ENCODE assay signal across 17 cellular contexts in the genomic region with DNA sequence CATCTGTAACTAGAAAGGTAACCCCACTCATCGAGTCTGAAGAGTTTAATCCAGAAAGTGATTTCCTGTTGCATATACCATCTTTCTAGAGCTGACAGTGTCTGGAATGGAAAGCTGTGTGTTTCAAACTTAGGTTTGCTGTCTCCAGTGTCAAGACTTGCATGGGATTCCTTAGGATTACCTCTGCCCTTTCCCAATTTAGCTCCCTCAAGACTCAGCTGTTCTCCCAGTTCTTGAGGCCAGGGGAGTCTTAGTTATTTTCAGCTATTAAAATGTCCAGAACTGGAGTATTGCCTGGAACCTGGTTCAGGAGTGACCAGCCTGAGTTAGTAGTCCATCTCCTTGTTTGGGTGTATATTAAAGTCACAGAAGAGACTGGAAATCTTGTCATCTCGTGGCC. TPM values are rescaled to one million over a fixed set of nuclear protein-coding genes. Genes with fewer than 3 reads are reported as not detected.
DNase-seq lines count a peak whose midpoint lies in the region; ATAC-seq and TF ChIP-seq lines count a peak whose summit lies in the region.
"Had no signal": no experiment of that assay in that cellular context is flagged by ENCODE, and none has a peak within 500 bp of the region (broad histone marks: within the 10 kb centered on the region; RNA-seq: fewer than 3 reads in every experiment).

No MANE protein-coding gene starts in this region.

- peaks cover 54 to 58% (median 56%) of the 10 kb centered on the region in 10 experiments for H3K4me1 ChIP-seq in BLaER1 treated with 17β-estradiol and CSF1 and Interleukin-3, amounts not matched to agents 10 nM and 100 nM
- no peaks in the 10 kb centered on the region for H3K4me1 ChIP-seq in CD8-positive, alpha-beta T cell (ENCODE audit: insufficient read depth, low read length)
- peaks cover 6% of the 10 kb centered on the region for H3K4me1 ChIP-seq in psoas muscle

- no peaks in the 10 kb centered on the region for H3K9me3 ChIP-seq in BLaER1 treated with 17β-estradiol and CSF1 and Interleukin-3, amounts not matched to agents 10 nM and 100 nM (replicated peaks in 1 of 11)
- H3K9me3 ChIP-seq in CD8-positive, alpha-beta T cell (ENCODE audit: low read length): no peaks in the 10 kb centered on the region
- no peaks in the 10 kb centered on the region for H3K9me3 ChIP-seq in psoas muscle
- H3K9me3 ChIP-seq: HAP-1 had no signal

- DNase-seq in CD8-positive, alpha-beta T cell: no peak
- DNase-seq in chondrocyte (ENCODE audit: low spot score) (no peak), psoas muscle (no peak), MCF 10A (ENCODE audit: unreplicated experiment) (no peak)
- DNase-seq: DND-41, NCI-H1417 treated with DMSO at 0.1 percent for 48 hours, NCI-H2029, NCI-H2171 treated with DMSO at 0.1 percent for 48 hours, NCI-H510A, NCI-H774 had no signal

- peak overlapping the region; percentile 45 for H3K27ac Mint-ChIP-seq in CD8-positive, alpha-beta T cell
- H3K27ac Mint-ChIP-seq in chondrocyte (ENCODE audit: unreplicated experiment): peak overlapping the region; percentile 65
- no peak overlapping the region for H3K27ac Mint-ChIP-seq in MCF 10A (ENCODE audit: low read depth, unreplicated experiment)
- no peak overlapping the region for H3K27ac Mint-ChIP-seq in stimulated activated memory B cell treated with anti-CD40 and anti-IgM and Interleukin-4, amounts not matched to agents 10 μg/mL and 1 μg/mL and 100 μg/mL, for 72 hours

- peaks cover 32% of the 10 kb centered on the region for H3K36me3 Mint-ChIP-seq in CD8-positive, alpha-beta T cell
- H3K36me3 Mint-ChIP-seq in chondrocyte (ENCODE audit: low read depth): peaks cover 17% of the 10 kb centered on the region
- H3K36me3 Mint-ChIP-seq in MCF 10A (ENCODE audit: insufficient read depth, unreplicated experiment): peaks cover 33% of the 10 kb centered on the region
- H3K36me3 Mint-ChIP-seq in stimulated activated memory B cell treated with anti-CD40 and anti-IgM and Interleukin-4, amounts not matched to agents 10 μg/mL and 1 μg/mL and 100 μg/mL, for 72 hours: peaks cover 19% of the 10 kb centered on the region

- CTCF ChIA-PET in CD8-positive, alpha-beta T cell (lab: Charles Lee): interaction anchor here (0.6 kb wide), 1 partner anchor 10 kb away, joined by 3 read pairs; no protein-coding TSS in a partner anchor
- CTCF ChIA-PET in MCF 10A (lab: Yijun Ruan, JAX): interaction anchor here (0.6 to 1.0 kb wide), 2 partner anchors 16 to 54 kb away, joined by 3 to 5 read pairs; no protein-coding TSS in a partner anchor

- intact Hi-C loops in CD8-positive, alpha-beta T cell (cut with DNase I, micrococcal nuclease): no loop called here
- intact Hi-C loops in psoas muscle (cut with DNase I): no loop called here
- intact Hi-C loops in MCF 10A (cut with micrococcal nuclease): no loop called here

- peaks cover 20 to 63% (median 37%) of the 10 kb centered on the region in 11 experiments for H3K36me3 ChIP-seq in BLaER1 treated with 17β-estradiol and CSF1 and Interleukin-3, amounts not matched to agents 10 nM and 100 nM
- H3K36me3 ChIP-seq in CD8-positive, alpha-beta T cell (ENCODE audit: insufficient read depth, low read length): peaks cover 19% of the 10 kb centered on the region
- H3K36me3 ChIP-seq in psoas muscle (ENCODE audit: insufficient read depth in 1 of 2, low read depth in 1 of 2): peaks cover 5 to 33% of the 10 kb centered on the region in 2 donors

- TF ChIP-seq CTCF in CD8-positive, alpha-beta T cell (IDR thresholded peaks at IDR 0.05): no peak
- TF ChIP-seq CTCF in chondrocyte (IDR thresholded peaks at IDR 0.05) (no peak), psoas muscle (IDR thresholded peaks at IDR 0.05) (no peak), MCF 10A (IDR thresholded peaks at IDR 0.05; ENCODE audit: unreplicated experiment) (no peak)

- H3K4me3 Mint-ChIP-seq in CD8-positive, alpha-beta T cell: no peak overlapping the region
- H3K4me3 Mint-ChIP-seq in chondrocyte (ENCODE audit: unreplicated experiment): no peak overlapping the region
- H3K4me3 Mint-ChIP-seq in MCF 10A (ENCODE audit: unreplicated experiment): no peak overlapping the region
- no peak overlapping the region for H3K4me3 Mint-ChIP-seq in stimulated activated memory B cell treated with anti-CD40 and anti-IgM and Interleukin-4, amounts not matched to agents 10 μg/mL and 1 μg/mL and 100 μg/mL, for 72 hours

- no peaks in the 10 kb centered on the region for H3K9me3 Mint-ChIP-seq in CD8-positive, alpha-beta T cell
- H3K9me3 Mint-ChIP-seq in chondrocyte (ENCODE audit: low read depth) (peaks cover 2% of the 10 kb centered on the region), MCF 10A (ENCODE audit: unreplicated experiment) (no peaks in the 10 kb centered on the region)
- no peaks in the 10 kb centered on the region for H3K9me3 Mint-ChIP-seq in stimulated activated memory B cell treated with anti-CD40 and anti-IgM and Interleukin-4, amounts not matched to agents 10 μg/mL and 1 μg/mL and 100 μg/mL, for 72 hours

- no peak for ATAC-seq in CD8-positive, alpha-beta T cell
- ATAC-seq in psoas muscle: peak; percentile 33 to 89 (median 64)
- no peak for ATAC-seq in HG03354 (IDR thresholded peaks at IDR 0.05; ENCODE audit: poor library complexity, severe bottlenecking, unreplicated experiment)
- no peak for ATAC-seq in stimulated activated memory B cell treated with anti-CD40 and anti-IgM and Interleukin-4, amounts not matched to agents 10 μg/mL and 1 μg/mL and 100 μg/mL, for 72 hours
- ATAC-seq: GM12878 had no signal

- H3K9ac ChIP-seq in BLaER1 treated with 17β-estradiol and CSF1 and Interleukin-3, amounts not matched to agents 10 nM and 100 nM: no peak overlapping the region

- no peaks in the 10 kb centered on the region for H3K27me3 Mint-ChIP-seq in CD8-positive, alpha-beta T cell (ENCODE audit: low read depth)
- H3K27me3 Mint-ChIP-seq in chondrocyte (ENCODE audit: low read depth) (no peaks in the 10 kb centered on the region), MCF 10A (ENCODE audit: insufficient read depth, unreplicated experiment) (no peaks in the 10 kb centered on the region)
- no peaks in the 10 kb centered on the region for H3K27me3 Mint-ChIP-seq in stimulated activated memory B cell treated with anti-CD40 and anti-IgM and Interleukin-4, amounts not matched to agents 10 μg/mL and 1 μg/mL and 100 μg/mL, for 72 hours

- POLR2A ChIA-PET in CD8-positive, alpha-beta T cell (lab: Charles Lee): no interaction called here
- POLR2A ChIA-PET in MCF 10A (lab: Yijun Ruan, JAX): interaction anchor here (1.5 to 3.6 kb wide), 2 partner anchors 11 to 25 kb away, joined by 3 to 24 read pairs; partner anchors contain the start of gene LDHA

- no TSS peak for BruUV-seq in MCF 10A (replicated peaks; lab: Mats Ljungman, UMichigan)

- H3K4me1 Mint-ChIP-seq in CD8-positive, alpha-beta T cell (ENCODE audit: low read depth): peaks cover 2% of the 10 kb centered on the region
- H3K4me1 Mint-ChIP-seq in chondrocyte (ENCODE audit: low read depth): peaks cover 32% of the 10 kb centered on the region
- peaks cover 6% of the 10 kb centered on the region for H3K4me1 Mint-ChIP-seq in MCF 10A (ENCODE audit: insufficient read depth, unreplicated experiment)
- no peaks in the 10 kb centered on the region for H3K4me1 Mint-ChIP-seq in stimulated activated memory B cell treated with anti-CD40 and anti-IgM and Interleukin-4, amounts not matched to agents 10 μg/mL and 1 μg/mL and 100 μg/mL, for 72 hours

- 39 to 60% (median 52%) methylated on average over 2 of the region's 2 CpGs for WGBS in psoas muscle, 3 donors

- no peaks in the 10 kb centered on the region for H4K20me1 ChIP-seq in BLaER1 treated with 17β-estradiol and CSF1 and Interleukin-3, amounts not matched to agents 10 nM and 100 nM

- H3K4me2 ChIP-seq in BLaER1 treated with 17β-estradiol and CSF1 and Interleukin-3, amounts not matched to agents 10 nM and 100 nM: peak overlapping the region in 10 of 11 experiments; percentile 56 to 88 (median 76); a peak in 21 of 22 replicates

- H3K27ac ChIP-seq in BLaER1 treated with 17β-estradiol and CSF1 and Interleukin-3, amounts not matched to agents 10 nM and 100 nM: peak overlapping the region in 7 of 11 experiments; percentile 65 to 91 (median 82); a peak in 14 of 22 replicates
- no peak overlapping the region for H3K27ac ChIP-seq in CD8-positive, alpha-beta T cell (ENCODE audit: low read depth, low read length)
- peak overlapping the region; percentile 43 for H3K27ac ChIP-seq in psoas muscle

- no peak overlapping the region for H3K4me3 ChIP-seq in BLaER1 treated with 17β-estradiol and CSF1 and Interleukin-3, amounts not matched to agents 10 nM and 100 nM
- no peak overlapping the region for H3K4me3 ChIP-seq in CD8-positive, alpha-beta T cell (ENCODE audit: low read depth, low read length)
- no peak overlapping the region for H3K4me3 ChIP-seq in psoas muscle
- H3K4me3 ChIP-seq: GM12878, HAP-1 had no signal

- no peaks in the 10 kb centered on the region for H3K27me3 ChIP-seq in BLaER1 treated with 17β-estradiol and CSF1 and Interleukin-3, amounts not matched to agents 10 nM and 100 nM
- no peaks in the 10 kb centered on the region for H3K27me3 ChIP-seq in CD8-positive, alpha-beta T cell (ENCODE audit: insufficient read depth, low read length)
- H3K27me3 ChIP-seq in psoas muscle (ENCODE audit: insufficient read depth in 3 of 3, low read length in 2 of 3): no peaks in the 10 kb centered on the region

RNA-seq across cellular contexts. Expression of gene LDHA, which starts 25.0 kb away (rescaled TPM):
- total RNA-seq in CD8-positive, alpha-beta T cell: 100 to 1,000 TPM; 356 to 366 TPM
- total RNA-seq in chondrocyte: 427 to 1,078 TPM (median 1,049 TPM) in 3 replicates
- total RNA-seq in psoas muscle: 100 to 1,000 TPM; 254 to 867 (median 701) TPM
- 1,000 to 10,000 TPM in 2 of 3 donors, 100 to 1,000 TPM in 1; 903 to 1,038 (median 1,020) TPM for polyA plus RNA-seq in psoas muscle
- total RNA-seq in MCF 10A (2022): 516 and 739 TPM in 2 replicates

RNA-seq across cellular contexts. Expression of gene LDHC, which starts 42.7 kb away (rescaled TPM):
- total RNA-seq in CD8-positive, alpha-beta T cell: not detected
- total RNA-seq in chondrocyte (0.26 to 0.62 TPM (median 0.48 TPM) in 3 replicates), psoas muscle (1 to 10 TPM in 2 of 4 donors, under 1 TPM in 1, not detected in 1; 0.64 to 3.0 (median 2.5) TPM), MCF 10A (2022) (not detected in 2 replicates)
- polyA plus RNA-seq in psoas muscle: 1 to 10 TPM in 2 of 3 donors, not detected in 1; 2.3 to 4.0 TPM
- total RNA-seq: A673, GM12878, SK-MEL-5 had no signal

RNA-seq across cellular contexts. Expression of gene GTF2H1, which starts 47.0 kb away (rescaled TPM):
- 10 to 100 TPM; 11.3 to 14.3 TPM for total RNA-seq in CD8-positive, alpha-beta T cell
- total RNA-seq in chondrocyte (55.9 to 71.6 TPM (median 57.1 TPM) in 3 replicates), psoas muscle (10 to 100 TPM; 14.5 to 25.2 (median 19.4) TPM), MCF 10A (2022) (60.9 and 83.4 TPM in 2 replicates)
- polyA plus RNA-seq in psoas muscle: 10 to 100 TPM; 15.5 to 39.2 (median 38.5) TPM

RNA-seq across cellular contexts. Expression of gene HPS5, which starts 47.5 kb away (rescaled TPM):
- 10 to 100 TPM in 1 of 2 experiments, 1 to 10 TPM in 1; 9.9 to 12.6 TPM for total RNA-seq in CD8-positive, alpha-beta T cell
- total RNA-seq in chondrocyte (31.1 to 67.9 TPM (median 35.2 TPM) in 3 replicates), psoas muscle (10 to 100 TPM in 1 of 4 donors, 1 to 10 TPM in 3; 7.0 to 11.9 (median 8.8) TPM), MCF 10A (2022) (23.6 and 31.8 TPM in 2 replicates)
- polyA plus RNA-seq in psoas muscle: 10 to 100 TPM in 1 of 3 donors, 1 to 10 TPM in 2; 4.9 to 11.3 (median 9.9) TPM

Comparison
In these comparisons a context has a peak if more than half of its experiments do, and no peak if none do; other contexts are left out.
1. ATAC-seq: peak in psoas muscle (4 of 4); none in CD8-positive, alpha-beta T cell (single experiment), HG03354 (single experiment) and stimulated activated memory B cell treated with anti-CD40 and anti-IgM and Interleukin-4, amounts not matched to agents 10 μg/mL and 1 μg/mL and 100 μg/mL, for 72 hours (single experiment).
2. H3K27ac Mint-ChIP-seq: peak in CD8-positive, alpha-beta T cell (single experiment) and chondrocyte (single experiment); none in MCF 10A (single experiment) and stimulated activated memory B cell treated with anti-CD40 and anti-IgM and Interleukin-4, amounts not matched to agents 10 μg/mL and 1 μg/mL and 100 μg/mL, for 72 hours (single experiment).